ENCODE assay signal across 14 cellular contexts in genomic region chr18:47023769-47024465, GRCh38. TPM values are rescaled to one million over a fixed set of nuclear protein-coding genes. Genes with fewer than 3 reads are reported as not detected.
DNase-seq lines count a peak whose midpoint lies in the region; ATAC-seq, FAIRE-seq and TF ChIP-seq lines count a peak whose summit lies in the region.
"Not testable (repeated sequence)": the region's sequence is repeated elsewhere in the genome, so short reads cannot be mapped to it uniquely, and the experiment has no call there.
"Had no signal": no experiment of that assay in that cellular context is flagged by ENCODE, and none has a peak within 500 bp of the region (broad histone marks: within the 10 kb centered on the region; RNA-seq: fewer than 3 reads in every experiment).

No MANE protein-coding gene starts in this region.

- in situ Hi-C loops in Panc1 (cut with HindIII; ENCODE audit: low pct_unique_long_range_greater_than_20kb, low sequenced_read_pairs), result not testable (repeated sequence)
- in situ Hi-C loops in K562 (cut with MboI), result loop anchor here (10.0 kb wide), 2 partner anchors 259 to 299 kb away; no protein-coding TSS in a partner anchor

- DNase-seq in Panc1 (ENCODE audit: low read depth, low spot score); K562 (ENCODE audit: extremely low read depth in 1 of 4, low spot score in 3 of 4); heart left ventricle; left lobe of liver (ENCODE audit: low spot score); mucosa of descending colon; sciatic nerve (ENCODE audit: low spot score); upper lobe of right lung: not testable (repeated sequence)

- not testable (repeated sequence) for H3K36me3 ChIP-seq in Panc1 (ENCODE audit: control insufficient read depth, insufficient read depth, low read length); K562 (ENCODE audit: control insufficient read depth, insufficient read depth, low read length); heart left ventricle; mucosa of descending colon (ENCODE audit: low read depth); upper lobe of right lung

- FAIRE-seq in K562 (lab: Jason Lieb, UNC), result not testable (repeated sequence)

- WGBS in K562 (ENCODE audit: insufficient coverage, low coverage, missing lambda C conversion rate), result no CpG with 5 or more reads among the region's 55 CpGs
- WGBS in heart left ventricle, 4 donors, result no CpG with 5 or more reads among the region's 55 CpGs

- not testable (repeated sequence) for H3K9me3 ChIP-seq in Panc1 (ENCODE audit: control insufficient read depth, insufficient read depth, low read depth, low read length); K562 (replicated peaks; ENCODE audit: control insufficient read depth, insufficient read depth, low read depth, low read length); heart left ventricle; mucosa of descending colon; upper lobe of right lung

- not testable (repeated sequence) for TF ChIP-seq RAD21 in K562 (CRISPR knock-in tag; conservative IDR thresholded peaks at IDR 0.05 in 1 of 2, IDR thresholded peaks at IDR 0.05 in 1 of 2)

- H3K27ac ChIP-seq in Panc1 (ENCODE audit: low read length); K562 (ENCODE audit: extremely low read depth, low read depth, low read length); heart left ventricle; upper lobe of right lung: not testable (repeated sequence)

- BruUV-seq in Panc1 (replicated peaks; lab: Mats Ljungman, UMichigan); K562 (replicated peaks; lab: Mats Ljungman, UMichigan): not testable (repeated sequence)

- intact Hi-C loops in Panc1 (cut with micrococcal nuclease; ENCODE audit: unreplicated experiment); K562 (cut with micrococcal nuclease); heart left ventricle (cut with DNase I); mucosa of descending colon (cut with DNase I, micrococcal nuclease); sciatic nerve (cut with DNase I); upper lobe of right lung (cut with DNase I): not testable (repeated sequence)

- H3K27me3 ChIP-seq in Panc1 (ENCODE audit: control insufficient read depth, insufficient read depth, low read length); K562 (ENCODE audit: control insufficient read depth in 2 of 2, insufficient read depth in 2 of 2, low read length in 2 of 2); heart left ventricle; upper lobe of right lung: not testable (repeated sequence)

- TF ChIP-seq CTCF in Panc1 (IDR thresholded peaks at IDR 0.05); K562 (IDR thresholded peaks at IDR 0.05 in 2 of 3, conservative IDR thresholded peaks at IDR 0.05 in 1 of 3; ENCODE audit: insufficient read depth in 2 of 3, low read depth in 1 of 3, low read length in 3 of 3); heart left ventricle (IDR thresholded peaks at IDR 0.05); mucosa of descending colon (IDR thresholded peaks at IDR 0.05); upper lobe of right lung (IDR thresholded peaks at IDR 0.05): not testable (repeated sequence)

- not testable (repeated sequence) for H3K4me1 ChIP-seq in Panc1 (ENCODE audit: control insufficient read depth, insufficient read depth, low read length); K562 (replicated peaks in 1 of 2; ENCODE audit: control insufficient read depth in 2 of 2, insufficient read depth in 2 of 2, low read length in 2 of 2); heart left ventricle; mucosa of descending colon (ENCODE audit: low read depth); upper lobe of right lung

- not testable (repeated sequence) for H3K4me2 ChIP-seq in K562 (ENCODE audit: insufficient read depth, low read length)

- H3K9me1 ChIP-seq in K562 (ENCODE audit: control insufficient read depth, insufficient read depth, low read length), result not testable (repeated sequence)

- H2AFZ ChIP-seq in K562 (ENCODE audit: low read depth, low read length), result not testable (repeated sequence)

- H3K4me3 ChIP-seq in Panc1 (ENCODE audit: low read depth in 2 of 2, low read length in 2 of 2); K562; heart left ventricle; mucosa of descending colon; upper lobe of right lung: not testable (repeated sequence)

- H3K79me2 ChIP-seq in K562 (ENCODE audit: control insufficient read depth, insufficient read depth, low read length), result not testable (repeated sequence)

- TF ChIP-seq POLR2A in K562 (conservative IDR thresholded peaks at IDR 0.05); heart left ventricle (IDR thresholded peaks at IDR 0.05): not testable (repeated sequence)

- H4K20me1 ChIP-seq in K562 (replicated peaks; ENCODE audit: control insufficient read depth, insufficient read depth, low read length), result not testable (repeated sequence)

- TF ChIP-seq EP300 in K562 (IDR thresholded peaks at IDR 0.05; ENCODE audit: low read length), result not testable (repeated sequence)

- 0 out of 2 replicates have a peak, but pooled peaks have one; percentile 8 for ATAC-seq in Panc1
- peak; percentile 33; the same call in 2 of the 3 replicates for ATAC-seq in K562
- peak in 3 of 4 donors; percentile 6 to 38 (median 15) for ATAC-seq in heart left ventricle
- ATAC-seq in left lobe of liver, result peak; percentile 3
- ATAC-seq in mucosa of descending colon, result peak; percentile 15
- peak; percentile 48 for ATAC-seq in sciatic nerve
- peak; percentile 26 for ATAC-seq in upper lobe of right lung

- POLR2A ChIA-PET in Panc1 (lab: Charles Lee); K562 (lab: Yijun Ruan, JAX): not testable (repeated sequence)

- CTCF ChIA-PET in Panc1 (lab: Charles Lee); K562 (lab: Yijun Ruan, JAX; ENCODE audit: low intra/inter-chr PET ratio): not testable (repeated sequence)

- not testable (repeated sequence) for H3K9ac ChIP-seq in K562 (ENCODE audit: insufficient read depth in 1 of 2, low read depth in 2 of 2, low read length in 2 of 2)

RNA-seq across cellular contexts. Expression of gene ELOA2, which starts 11.5 kb away (rescaled TPM):
- total RNA-seq in Panc1 (2021; ENCODE audit: unreplicated experiment) (not detected), K562 (2014; rRNA removed) (not detected in 2 replicates), K562 (2014; rRNA removed; fragmentation: Illumina TruSeq; extraction: Trizol) (not detected in 2 replicates), K562 (2015; rRNA removed; fragmentation: Illumina TruSeq; extraction: Trizol) (not detected in 2 replicates), K562 (2021) (not detected in 2 replicates), heart left ventricle (not detected), left lobe of liver (not detected), mucosa of descending colon (not detected), sciatic nerve (not detected), upper lobe of right lung (not detected)
- not detected for polyA plus RNA-seq in Panc1 (2012; ENCODE audit: insufficient read length)
- not detected in 2 replicates for total RNA-seq in K562 (2011; cell fraction: chromatin; rRNA removed; ENCODE audit: low replicate concordance)
- total RNA-seq in K562 (2011; cell fraction: nucleolus; rRNA removed), result not detected in 2 replicates
- not detected in 2 replicates for total RNA-seq in K562 (2011; cell fraction: nucleoplasm; rRNA removed)
- polyA plus RNA-seq in K562 (2011; rRNA removed) (not detected in 2 replicates), K562 (2014; fragmentation: Illumina TruSeq; extraction: Trizol) (not detected in 2 replicates), K562 (2014; fragmentation: Nextera tagmentation; extraction: Ambion mirVana) (not detected), K562 (2014; rRNA removed) (not detected in 2 replicates), heart left ventricle (not detected)
- not detected in 2 replicates for polyA plus RNA-seq in K562 (2011; cell fraction: cytosol; rRNA removed)
- not detected in 2 replicates for polyA plus RNA-seq in K562 (2011; cell fraction: nucleus; rRNA removed)
- polyA plus RNA-seq in K562 (2012), result not detected in 2 replicates
- polyA minus RNA-seq in K562 (2011; rRNA and poly(A)+ RNA removed), result not detected in 2 replicates
- not detected in 2 replicates for polyA minus RNA-seq in K562 (2011; cell fraction: cytosol; rRNA and poly(A)+ RNA removed)
- polyA minus RNA-seq in K562 (2011; cell fraction: nucleus; rRNA and poly(A)+ RNA removed), result not detected in 2 replicates
- total RNA-seq: CD8-positive, alpha-beta memory T cell; GM12878; GM23248; H9; HT-29; M059J had no signal
- polyA plus RNA-seq: A549; CD8-positive, alpha-beta memory T cell; GM12878; GM23248 had no signal
